ENCODE assay signal across 26 cellular contexts in genomic region chr2:61410185-61410584, GRCh38.
"Had no signal": no experiment of that assay in that cellular context is flagged by ENCODE, and none has a peak within 500 bp of the region (broad histone marks: within the 10 kb centered on the region; RNA-seq: fewer than 3 reads in every experiment).

No MANE protein-coding gene starts in this region.

- H3K4me1 ChIP-seq: neural progenitor cell had no signal

- H3K36me3 ChIP-seq: gastrocnemius medialis had no signal

- H3K9me3 Mint-ChIP-seq: activated naive CD4-positive, alpha-beta T cell treated with anti-CD3 and anti-CD28 coated beads for 36 hours; central memory CD8-positive, alpha-beta T cell; naive thymus-derived CD4-positive, alpha-beta T cell; neural progenitor cell had no signal

- H3K4me3 ChIP-seq: gastrocnemius medialis, neural progenitor cell, right atrium auricular region, tibial nerve had no signal

- H3K27ac Mint-ChIP-seq: activated CD4-positive, alpha-beta T cell treated with anti-CD3 and anti-CD28 coated beads for 36 hours; activated CD8-positive, alpha-beta memory T cell treated with anti-CD3 and anti-CD28 coated beads, Interleukin-2, amount 10 ng/mL, durations not matched to agents 7 days and 5 days; activated CD8-positive, alpha-beta T cell treated with anti-CD3 and anti-CD28 coated beads, Interleukin-2, amount 10 ng/mL, durations not matched to agents 7 days and 5 days; activated naive CD4-positive, alpha-beta T cell treated with anti-CD3 and anti-CD28 coated beads for 36 hours; neural progenitor cell had no signal

- H3K27me3 ChIP-seq: gastrocnemius medialis, neural progenitor cell, right atrium auricular region, tibial nerve had no signal

- H3K9me3 ChIP-seq: gastrocnemius medialis, right atrium auricular region, tibial nerve had no signal

- ATAC-seq: activated CD4-positive, alpha-beta T cell treated with anti-CD3 and anti-CD28 coated beads for 36 hours; activated CD8-positive, alpha-beta memory T cell treated with anti-CD3 and anti-CD28 coated beads, Interleukin-2, amount 10 ng/mL, durations not matched to agents 7 days and 5 days; activated CD8-positive, alpha-beta T cell treated with anti-CD3 and anti-CD28 coated beads, Interleukin-2, amount 10 ng/mL, durations not matched to agents 7 days and 5 days; left cardiac atrium; naive thymus-derived CD4-positive, alpha-beta T cell had no signal

- H3K4me2 ChIP-seq: neural progenitor cell had no signal

- H3K27ac ChIP-seq: neural progenitor cell, right atrium auricular region, tibial nerve had no signal

- H3K4me3 Mint-ChIP-seq: activated CD4-positive, alpha-beta T cell treated with anti-CD3 and anti-CD28 coated beads for 36 hours; activated CD8-positive, alpha-beta memory T cell treated with anti-CD3 and anti-CD28 coated beads, Interleukin-2, amount 10 ng/mL, durations not matched to agents 7 days and 5 days; activated CD8-positive, alpha-beta T cell treated with anti-CD3 and anti-CD28 coated beads, Interleukin-2, amount 10 ng/mL, durations not matched to agents 7 days and 5 days; activated naive CD4-positive, alpha-beta T cell treated with anti-CD3 and anti-CD28 coated beads for 36 hours; central memory CD8-positive, alpha-beta T cell; neural progenitor cell had no signal

- H2AFZ ChIP-seq: neural progenitor cell had no signal

- FAIRE-seq: colon, endometrium had no signal

- H3K9ac ChIP-seq: neural progenitor cell had no signal

- H3K27me3 Mint-ChIP-seq: activated CD4-positive, alpha-beta T cell treated with anti-CD3 and anti-CD28 coated beads for 36 hours; activated CD8-positive, alpha-beta memory T cell treated with anti-CD3 and anti-CD28 coated beads, Interleukin-2, amount 10 ng/mL, durations not matched to agents 7 days and 5 days; central memory CD8-positive, alpha-beta T cell; naive thymus-derived CD4-positive, alpha-beta T cell had no signal

- DNase-seq: activated CD4-positive, alpha-beta T cell treated with anti-CD3 and anti-CD28 coated beads for 36 hours; activated CD4-positive, CD25-positive, alpha-beta regulatory T cell; activated CD8-positive, alpha-beta memory T cell treated with anti-CD3 and anti-CD28 coated beads, Interleukin-2, amount 10 ng/mL, durations not matched to agents 7 days and 5 days; activated CD8-positive, alpha-beta T cell treated with anti-CD3 and anti-CD28 coated beads, Interleukin-2, amount 10 ng/mL, durations not matched to agents 7 days and 5 days; activated effector memory CD4-positive, alpha-beta T cell treated with anti-CD3 and anti-CD28 coated beads, Interleukin-2, amount 50 U/mL, for 16 hours; activated naive CD4-positive, alpha-beta T cell treated with anti-CD3 and anti-CD28 coated beads for 36 hours; amygdala; dermis blood vessel endothelial cell; effector CD4-positive, alpha-beta T cell; gastrocnemius medialis; glutamatergic neuron; islet precursor cell; left cardiac atrium; left ventricle myocardium superior; midbrain; naive thymus-derived CD4-positive, alpha-beta T cell; occipital lobe; stimulated activated CD4-positive, alpha-beta T cell treated with anti-CD3 and anti-CD28 coated beads, Interleukin-15, amount 100 ng/mL, for 24 hours; stimulated activated CD4-positive, alpha-beta T cell treated with anti-CD3 and anti-CD28 coated beads, Interleukin-2, amount 100 ng/mL, for 24 hours; stimulated activated naive CD4-positive, alpha-beta T cell had no signal
